In genomic region chr12:19916982-19917381, GRCh38 we compare ENCODE assay signal across 18 cellular contexts.
DNase-seq lines count a peak whose midpoint lies in the region; ATAC-seq, FAIRE-seq and TF ChIP-seq lines count a peak whose summit lies in the region.
"Had no signal": no experiment of that assay in that cellular context is flagged by ENCODE, and none has a peak within 500 bp of the region (broad histone marks: within the 10 kb centered on the region; RNA-seq: fewer than 3 reads in every experiment).

No MANE protein-coding gene starts in this region.

- no peak overlapping the region for H2AFZ ChIP-seq in GM23338

- H3K4me3 Mint-ChIP-seq in GM23338 = no peak overlapping the region
- no peak overlapping the region for H3K4me3 Mint-ChIP-seq in endodermal cell
- H3K4me3 Mint-ChIP-seq: stimulated activated effector memory CD8-positive, alpha-beta T cell treated with anti-CD3 and anti-CD28 coated beads, Interleukin-12 subunit alpha, Interleukin-12 subunit beta, amount 100 ng/mL, for 72 hours had no signal

- TF ChIP-seq CTCF in GM23338 (conservative IDR thresholded peaks at IDR 0.05; ENCODE audit: low read depth in 2 of 2) = no peak
- no peak for TF ChIP-seq CTCF in endodermal cell (conservative IDR thresholded peaks at IDR 0.05)
- TF ChIP-seq CTCF in spleen (IDR thresholded peaks at IDR 0.05 in 8 of 11, conservative IDR thresholded peaks at IDR 0.05 in 3 of 11) = no peak

- H3K4me3 ChIP-seq in GM23338 = no peak overlapping the region
- no peak overlapping the region for H3K4me3 ChIP-seq in endodermal cell (ENCODE audit: low read length)
- H3K4me3 ChIP-seq in spleen = no peak overlapping the region
- H3K4me3 ChIP-seq: right lobe of liver had no signal

- 79 to 93% methylated on average over 3 of the region's 3 CpGs for WGBS in endodermal cell (ENCODE audit: insufficient coverage in 1 of 2, insufficient read length in 1 of 2), 2 experiments
- WGBS in spleen, 5 donors = 29 to 69% (median 37%) methylated on average over 3 of the region's 3 CpGs

- peaks cover 10% of the 10 kb centered on the region for H3K27me3 Mint-ChIP-seq in GM23338 (ENCODE audit: insufficient read depth, low read depth, poor library complexity)
- H3K27me3 Mint-ChIP-seq in endodermal cell (ENCODE audit: insufficient read depth) = no peaks in the 10 kb centered on the region

- no peaks in the 10 kb centered on the region for H3K36me3 ChIP-seq in GM23338 (ENCODE audit: insufficient read depth)
- H3K36me3 ChIP-seq in endodermal cell (ENCODE audit: control insufficient read depth, insufficient read depth, low read length) = no peaks in the 10 kb centered on the region
- no peaks in the 10 kb centered on the region for H3K36me3 ChIP-seq in spleen
- H3K36me3 ChIP-seq: right lobe of liver had no signal

- H3F3A ChIP-seq in GM23338 (replicated peaks; ENCODE audit: low read depth) = no peaks in the 10 kb centered on the region

- no peak for FAIRE-seq in H54 (lab: Jason Lieb, UNC)

- H3K27me3 ChIP-seq in GM23338 (ENCODE audit: insufficient read depth) (no peaks in the 10 kb centered on the region), endodermal cell (ENCODE audit: control insufficient read depth, insufficient read depth, low read length, poor library complexity, severe bottlenecking) (no peaks in the 10 kb centered on the region), spleen (replicated peaks in 1 of 7) (no peaks in the 10 kb centered on the region)
- H3K27me3 ChIP-seq: right lobe of liver had no signal

- H3K9ac ChIP-seq in endodermal cell (ENCODE audit: extremely low read depth, low read length, poor library complexity, severe bottlenecking) = no peak overlapping the region

- DNase-seq in COR-L47 (lab: John Stamatoyannopoulos, UW) = peak; percentile 19
- DNase-seq in GM23338 (ENCODE audit: low spot score) = no peak
- peak; percentile 87 for DNase-seq in NCI-H510A treated with DMSO at 0.1 percent for 48 hours (lab: John Stamatoyannopoulos, UW)
- no peak for DNase-seq in endodermal cell
- DNase-seq in spleen = no peak
- DNase-seq in SIG-M5 (lab: John Stamatoyannopoulos, UW) = no peak
- no peak for DNase-seq in H54 (ENCODE audit: insufficient read length, low spot score)
- DNase-seq: activated CD4-positive, alpha-beta T cell treated with anti-CD3 and anti-CD28 coated beads, Interleukin-2, amount 50 U/mL, for 1 hour; activated CD8-positive, alpha-beta memory T cell treated with anti-CD3 and anti-CD28 coated beads, Interleukin-2, amount 50 U/mL, for 48 hours; activated gamma-delta T cell treated with Interleukin-2 at 50 U/mL for 16 hours; amniotic stem cell; foreskin fibroblast; right lobe of liver had no signal

- H3K9me2 ChIP-seq in GM23338 (ENCODE audit: insufficient read depth) = no peaks in the 10 kb centered on the region

- no peak for ATAC-seq in GM23338
- no peak for ATAC-seq in HG02642 (IDR thresholded peaks at IDR 0.05; ENCODE audit: poor library complexity, unreplicated experiment)
- ATAC-seq: HCT116; stimulated activated effector memory CD8-positive, alpha-beta T cell treated with anti-CD3 and anti-CD28 coated beads, Interleukin-12 subunit alpha, Interleukin-12 subunit beta, amount 100 ng/mL, for 72 hours had no signal

- H3K4me1 ChIP-seq in GM23338 (ENCODE audit: insufficient read depth) (peaks cover 29% of the 10 kb centered on the region), endodermal cell (ENCODE audit: control insufficient read depth, insufficient read depth, low read length) (peaks cover 12% of the 10 kb centered on the region), spleen (no peaks in the 10 kb centered on the region)

- H3K4me2 ChIP-seq in GM23338 = no peak overlapping the region

- H3K9me3 Mint-ChIP-seq in GM23338 (no peaks in the 10 kb centered on the region), endodermal cell (no peaks in the 10 kb centered on the region)
- H3K9me3 Mint-ChIP-seq: stimulated activated effector memory CD8-positive, alpha-beta T cell treated with anti-CD3 and anti-CD28 coated beads, Interleukin-12 subunit alpha, Interleukin-12 subunit beta, amount 100 ng/mL, for 72 hours had no signal

- H3K79me2 ChIP-seq in GM23338 (replicated peaks; ENCODE audit: insufficient read depth) = no peaks in the 10 kb centered on the region

- H3K27ac Mint-ChIP-seq in GM23338 (peak overlapping the region; percentile 57; the same call in 1 of the 2 replicates), endodermal cell (peak overlapping the region; percentile 2)
- H3K27ac Mint-ChIP-seq: stimulated activated effector memory CD8-positive, alpha-beta T cell treated with anti-CD3 and anti-CD28 coated beads, Interleukin-12 subunit alpha, Interleukin-12 subunit beta, amount 100 ng/mL, for 72 hours had no signal

- H3K4me1 Mint-ChIP-seq in GM23338 (peaks cover 39% of the 10 kb centered on the region), endodermal cell (peaks cover 54% of the 10 kb centered on the region)
- H3K4me1 Mint-ChIP-seq: stimulated activated effector memory CD8-positive, alpha-beta T cell treated with anti-CD3 and anti-CD28 coated beads, Interleukin-12 subunit alpha, Interleukin-12 subunit beta, amount 100 ng/mL, for 72 hours had no signal

- no peaks in the 10 kb centered on the region for H4K20me1 ChIP-seq in GM23338 (replicated peaks; ENCODE audit: insufficient read depth)

- no peaks in the 10 kb centered on the region for H3K9me3 ChIP-seq in endodermal cell (ENCODE audit: control insufficient read depth, low read length)
- H3K9me3 ChIP-seq in spleen = no peaks in the 10 kb centered on the region
- H3K9me3 ChIP-seq: right lobe of liver had no signal

- TF ChIP-seq POLR2A in spleen (IDR thresholded peaks at IDR 0.05) = no peak
- no peak for TF ChIP-seq POLR2A in H54 (IDR thresholded peaks at IDR 0.05; ENCODE audit: low read depth, low read length)

- H3K36me3 Mint-ChIP-seq in GM23338 (ENCODE audit: low read depth) = no peaks in the 10 kb centered on the region
- H3K36me3 Mint-ChIP-seq in endodermal cell (ENCODE audit: low read depth) = no peaks in the 10 kb centered on the region
- H3K36me3 Mint-ChIP-seq: stimulated activated effector memory CD8-positive, alpha-beta T cell treated with anti-CD3 and anti-CD28 coated beads, Interleukin-12 subunit alpha, Interleukin-12 subunit beta, amount 100 ng/mL, for 72 hours had no signal

- intact Hi-C loops in spleen (cut with DNase I; ENCODE audit: low total_unique reads) = no loop called here

- no peak overlapping the region for H3K27ac ChIP-seq in GM23338 (ENCODE audit: low read depth)
- H3K27ac ChIP-seq in endodermal cell (ENCODE audit: low read depth, low read length) = no peak overlapping the region
- H3K27ac ChIP-seq in spleen = no peak overlapping the region
- H3K27ac ChIP-seq: epithelial cell of prostate, right lobe of liver, RWPE1 had no signal

TF ChIP-seq in GM23338, 12 proteins besides CTCF, POLR2A, EP300 and RAD21:
- TF ChIP-seq ETS1 (IDR thresholded peaks at IDR 0.05) (no peak), REST (IDR thresholded peaks at IDR 0.05; ENCODE audit: unreplicated experiment) (no peak), EZH2 (IDR thresholded peaks at IDR 0.05; ENCODE audit: low read depth, unreplicated experiment) (no peak), CREB1 (CRISPR knock-in tag; IDR thresholded peaks at IDR 0.05; ENCODE audit: low read depth) (no peak)

Comparison
In these comparisons a context has a peak if more than half of its experiments do, and no peak if none do; other contexts are left out.
1. DNase-seq: peak in COR-L47 (single experiment) and NCI-H510A treated with DMSO at 0.1 percent for 48 hours (single experiment); none in GM23338 (single experiment), endodermal cell (single experiment), spleen (single experiment), SIG-M5 (single experiment) and H54 (single experiment).